Comparison of ENCODE assay signal across 38 cellular contexts in genomic region chr1:242710847-242711246, GRCh38.
"Had no signal": no experiment of that assay in that cellular context is flagged by ENCODE, and none has a peak within 500 bp of the region (broad histone marks: within the 10 kb centered on the region; RNA-seq: fewer than 3 reads in every experiment).

No MANE protein-coding gene starts in this region.

- H3K27me3 Mint-ChIP-seq: activated CD4-positive, alpha-beta memory T cell treated with anti-CD3 and anti-CD28 coated beads, Interleukin-2, amount 10 ng/mL, durations not matched to agents 7 days and 5 days; activated CD4-positive, alpha-beta T cell treated with anti-CD3 and anti-CD28 coated beads for 36 hours; activated CD4-positive, alpha-beta T cell treated with anti-CD3 and anti-CD28 coated beads, Interleukin-2, amount 10 ng/mL, durations not matched to agents 7 days and 5 days; activated CD8-positive, alpha-beta memory T cell treated with anti-CD3 and anti-CD28 coated beads, Interleukin-2, amount 10 ng/mL, durations not matched to agents 7 days and 5 days; activated naive CD4-positive, alpha-beta T cell treated with anti-CD3 and anti-CD28 coated beads, Interleukin-2, amount 10 ng/mL, durations not matched to agents 7 days and 5 days; activated naive CD4-positive, alpha-beta T cell treated with anti-CD3 and anti-CD28 coated beads, Interleukin-2, amount 50 U/mL, for 24 hours; activated naive CD8-positive, alpha-beta T cell; activated naive CD8-positive, alpha-beta T cell treated with anti-CD3 and anti-CD28 coated beads, Interleukin-2, amount 10 ng/mL, durations not matched to agents 7 days and 5 days; central memory CD8-positive, alpha-beta T cell had no signal

- H3K9me3 ChIP-seq: ascending aorta, breast epithelium had no signal

- H3K36me3 Mint-ChIP-seq: activated CD8-positive, alpha-beta memory T cell treated with anti-CD3 and anti-CD28 coated beads, Interleukin-2, amount 10 ng/mL, durations not matched to agents 7 days and 5 days; activated naive CD4-positive, alpha-beta T cell treated with anti-CD3 and anti-CD28 coated beads, Interleukin-2, amount 10 ng/mL, durations not matched to agents 7 days and 5 days; activated naive CD4-positive, alpha-beta T cell treated with anti-CD3 and anti-CD28 coated beads, Interleukin-2, amount 50 U/mL, for 24 hours; activated naive CD8-positive, alpha-beta T cell; activated naive CD8-positive, alpha-beta T cell treated with anti-CD3 and anti-CD28 coated beads, Interleukin-2, amount 10 ng/mL, durations not matched to agents 7 days and 5 days had no signal

- H3K4me1 Mint-ChIP-seq: activated CD4-positive, alpha-beta memory T cell treated with anti-CD3 and anti-CD28 coated beads, Interleukin-2, amount 10 ng/mL, durations not matched to agents 7 days and 5 days; activated CD4-positive, alpha-beta T cell treated with anti-CD3 and anti-CD28 coated beads for 36 hours; activated CD4-positive, alpha-beta T cell treated with anti-CD3 and anti-CD28 coated beads, Interleukin-2, amount 10 ng/mL, durations not matched to agents 7 days and 5 days; activated CD8-positive, alpha-beta memory T cell treated with anti-CD3 and anti-CD28 coated beads, Interleukin-2, amount 10 ng/mL, durations not matched to agents 7 days and 5 days; activated naive CD4-positive, alpha-beta T cell treated with anti-CD3 and anti-CD28 coated beads, Interleukin-2, amount 10 ng/mL, durations not matched to agents 7 days and 5 days; activated naive CD4-positive, alpha-beta T cell treated with anti-CD3 and anti-CD28 coated beads, Interleukin-2, amount 50 U/mL, for 24 hours; activated naive CD8-positive, alpha-beta T cell treated with anti-CD3 and anti-CD28 coated beads, Interleukin-2, amount 10 ng/mL, durations not matched to agents 7 days and 5 days; activated naive CD8-positive, alpha-beta T cell treated with anti-CD3 and anti-CD28 coated beads, Interleukin-2, amount 50 U/mL, for 24 hours; central memory CD8-positive, alpha-beta T cell had no signal

- DNase-seq: activated CD4-positive, alpha-beta memory T cell treated with anti-CD3 and anti-CD28 coated beads, Interleukin-2, amount 10 ng/mL, durations not matched to agents 7 days and 5 days; activated CD4-positive, alpha-beta T cell treated with anti-CD3 and anti-CD28 coated beads for 1 hour; activated CD4-positive, alpha-beta T cell treated with anti-CD3 and anti-CD28 coated beads for 36 hours; activated CD4-positive, alpha-beta T cell treated with anti-CD3 and anti-CD28 coated beads for 48 hours; activated CD4-positive, alpha-beta T cell treated with anti-CD3 and anti-CD28 coated beads, Interleukin-2, amount 10 ng/mL, durations not matched to agents 7 days and 5 days; activated CD4-positive, alpha-beta T cell treated with anti-CD3 and anti-CD28 coated beads, Interleukin-2, amount 50 U/mL, for 48 hours; activated CD4-positive, CD25-positive, alpha-beta regulatory T cell; activated CD8-positive, alpha-beta memory T cell treated with anti-CD3 and anti-CD28 coated beads for 24 hours; activated CD8-positive, alpha-beta memory T cell treated with anti-CD3 and anti-CD28 coated beads, Interleukin-2, amount 10 ng/mL, durations not matched to agents 7 days and 5 days; activated CD8-positive, alpha-beta memory T cell treated with anti-CD3 and anti-CD28 coated beads, Interleukin-2, amount 50 U/mL, for 48 hours; activated CD8-positive, alpha-beta T cell treated with anti-CD3 and anti-CD28 coated beads, Interleukin-2, amount 10 ng/mL, durations not matched to agents 7 days and 5 days; activated effector memory CD4-positive, alpha-beta T cell treated with Interleukin-2 at 50 U/mL for 16 hours; activated gamma-delta T cell; activated naive CD4-positive, alpha-beta T cell treated with anti-CD3 and anti-CD28 coated beads, Interleukin-2, amount 10 ng/mL, durations not matched to agents 7 days and 5 days; activated naive CD4-positive, alpha-beta T cell treated with Interleukin-2 at 50 U/mL for 16 hours; activated naive CD8-positive, alpha-beta T cell treated with anti-CD3 and anti-CD28 coated beads, Interleukin-2, amount 10 ng/mL, durations not matched to agents 7 days and 5 days; activated naive CD8-positive, alpha-beta T cell treated with anti-CD3 and anti-CD28 coated beads, Interleukin-2, amount 50 U/mL, for 24 hours; activated T-cell treated with anti-CD3 and anti-CD28 coated beads, Interleukin-2, amount 50 U/mL, for 24 hours; activated T-cell treated with anti-CD3 and anti-CD28 coated beads, Interleukin-2, amount 50 U/mL, for 48 hours; amygdala; anterior cingulate cortex; body of pancreas; brain microvascular endothelial cell; caudate nucleus; cerebellar nuclear complex; T-helper 2 cell; T-helper 9 cell had no signal

- H3K27ac Mint-ChIP-seq: activated CD4-positive, alpha-beta memory T cell treated with anti-CD3 and anti-CD28 coated beads, Interleukin-2, amount 10 ng/mL, durations not matched to agents 7 days and 5 days; activated CD4-positive, alpha-beta T cell treated with anti-CD3 and anti-CD28 coated beads for 36 hours; activated CD4-positive, alpha-beta T cell treated with anti-CD3 and anti-CD28 coated beads, Interleukin-2, amount 10 ng/mL, durations not matched to agents 7 days and 5 days; activated CD8-positive, alpha-beta memory T cell treated with anti-CD3 and anti-CD28 coated beads, Interleukin-2, amount 10 ng/mL, durations not matched to agents 7 days and 5 days; activated CD8-positive, alpha-beta T cell treated with anti-CD3 and anti-CD28 coated beads, Interleukin-2, amount 10 ng/mL, durations not matched to agents 7 days and 5 days; activated naive CD4-positive, alpha-beta T cell treated with anti-CD3 and anti-CD28 coated beads, Interleukin-2, amount 10 ng/mL, durations not matched to agents 7 days and 5 days; activated naive CD4-positive, alpha-beta T cell treated with anti-CD3 and anti-CD28 coated beads, Interleukin-2, amount 50 U/mL, for 24 hours; activated naive CD8-positive, alpha-beta T cell; activated naive CD8-positive, alpha-beta T cell treated with anti-CD3 and anti-CD28 coated beads, Interleukin-2, amount 10 ng/mL, durations not matched to agents 7 days and 5 days; activated naive CD8-positive, alpha-beta T cell treated with anti-CD3 and anti-CD28 coated beads, Interleukin-2, amount 50 U/mL, for 24 hours; activated T-cell treated with anti-CD3 and anti-CD28 coated beads, Interleukin-2, amount 50 U/mL, for 24 hours; activated T-helper 2 cell treated with anti-CD3 and anti-CD28 coated beads, Interferon-gamma antibody, Interleukin-2, Interleukin-4, amounts not matched to agents 10 μg/mL and 5 μg/mL and 100 μg/mL, durations not matched to agents 14 hours and 24 hours and 36 hours; T-helper 1 cell treated with Interleukin-12 subunit alpha and Interleukin-12 subunit beta and Interleukin-4 antibody, amounts not matched to agents 30 μg/mL and 1 μg/mL, for 36 hours; T-helper 2 cell treated with Interferon-gamma antibody and Interleukin-4, amounts not matched to agents 5 μg/mL and 100 μg/mL, for 36 hours had no signal

- FAIRE-seq: TTC549 had no signal

- H3K36me3 ChIP-seq: ascending aorta, brain microvascular endothelial cell, breast epithelium had no signal

- ATAC-seq: activated CD4-positive, alpha-beta T cell treated with anti-CD3 and anti-CD28 coated beads for 36 hours; activated CD4-positive, CD25-positive, alpha-beta regulatory T cell treated with anti-CD3 and anti-CD28 coated beads, Interleukin-2, amount 50 U/mL, for 24 hours; activated CD8-positive, alpha-beta memory T cell treated with anti-CD3 and anti-CD28 coated beads, Interleukin-2, amount 10 ng/mL, durations not matched to agents 7 days and 5 days; activated CD8-positive, alpha-beta T cell treated with anti-CD3 and anti-CD28 coated beads, Interleukin-2, amount 10 ng/mL, durations not matched to agents 7 days and 5 days; activated naive CD8-positive, alpha-beta T cell treated with anti-CD3 and anti-CD28 coated beads, Interleukin-2, amount 50 U/mL, for 24 hours; body of pancreas had no signal

- H3K4me1 ChIP-seq: ascending aorta, body of pancreas, breast epithelium had no signal

- H3K27me3 ChIP-seq: ascending aorta, body of pancreas, brain microvascular endothelial cell, breast epithelium had no signal

- H3K27ac ChIP-seq: ascending aorta, body of pancreas, brain microvascular endothelial cell, breast epithelium, VCaP had no signal

- H3K4me3 ChIP-seq: ascending aorta, body of pancreas, breast epithelium had no signal

- H3K9me3 Mint-ChIP-seq: activated naive CD4-positive, alpha-beta T cell treated with anti-CD3 and anti-CD28 coated beads, Interleukin-2, amount 50 U/mL, for 24 hours had no signal

- H3K4me3 Mint-ChIP-seq: activated CD4-positive, alpha-beta memory T cell treated with anti-CD3 and anti-CD28 coated beads, Interleukin-2, amount 10 ng/mL, durations not matched to agents 7 days and 5 days; activated CD4-positive, alpha-beta T cell treated with anti-CD3 and anti-CD28 coated beads for 36 hours; activated CD4-positive, alpha-beta T cell treated with anti-CD3 and anti-CD28 coated beads, Interleukin-2, amount 10 ng/mL, durations not matched to agents 7 days and 5 days; activated CD8-positive, alpha-beta memory T cell treated with anti-CD3 and anti-CD28 coated beads, Interleukin-2, amount 10 ng/mL, durations not matched to agents 7 days and 5 days; activated CD8-positive, alpha-beta T cell treated with anti-CD3 and anti-CD28 coated beads, Interleukin-2, amount 10 ng/mL, durations not matched to agents 7 days and 5 days; activated naive CD4-positive, alpha-beta T cell treated with anti-CD3 and anti-CD28 coated beads, Interleukin-2, amount 10 ng/mL, durations not matched to agents 7 days and 5 days; activated naive CD4-positive, alpha-beta T cell treated with anti-CD3 and anti-CD28 coated beads, Interleukin-2, amount 50 U/mL, for 24 hours; activated naive CD8-positive, alpha-beta T cell; activated naive CD8-positive, alpha-beta T cell treated with anti-CD3 and anti-CD28 coated beads, Interleukin-2, amount 10 ng/mL, durations not matched to agents 7 days and 5 days; activated naive CD8-positive, alpha-beta T cell treated with anti-CD3 and anti-CD28 coated beads, Interleukin-2, amount 50 U/mL, for 24 hours; activated T-cell treated with anti-CD3 and anti-CD28 coated beads, Interleukin-2, amount 50 U/mL, for 24 hours; central memory CD8-positive, alpha-beta T cell; T-helper 1 cell treated with Interleukin-12 subunit alpha and Interleukin-12 subunit beta and Interleukin-4 antibody, amounts not matched to agents 30 μg/mL and 1 μg/mL, for 36 hours; T-helper 2 cell treated with Interferon-gamma antibody and Interleukin-4, amounts not matched to agents 5 μg/mL and 100 μg/mL, for 36 hours had no signal
